24 cellular contexts compared by ENCODE assay signal in genomic region chr7:101795461-101795860, GRCh38. TPM values are rescaled to one million over a fixed set of nuclear protein-coding genes. Genes with fewer than 3 reads are reported as not detected.
A peak's percentile ranks its signal among the peaks of the same experiment; 100 is the strongest.
DNase-seq lines count a peak whose midpoint lies in the region; ATAC-seq, FAIRE-seq and TF ChIP-seq lines count a peak whose summit lies in the region.
"Had no signal": no experiment of that assay in that cellular context is flagged by ENCODE, and none has a peak within 500 bp of the region (broad histone marks: within the 10 kb centered on the region; RNA-seq: fewer than 3 reads in every experiment).

No MANE protein-coding gene starts in this region.

- no peak overlapping the region for H3K27ac ChIP-seq in spleen
- H3K27ac ChIP-seq: A549 had no signal

- intact Hi-C loops in spleen (cut with DNase I; ENCODE audit: low total_unique reads): no loop called here

- H3K4me3 ChIP-seq in spleen: no peak overlapping the region
- H3K4me3 ChIP-seq: A549, HAP-1 had no signal

- H3K4me1 Mint-ChIP-seq in activated naive CD4-positive, alpha-beta T cell treated with anti-CD3 and anti-CD28 coated beads, Interleukin-2, amount 50 U/mL, for 24 hours: no peaks in the 10 kb centered on the region
- H3K4me1 Mint-ChIP-seq: CD4-positive, alpha-beta memory T cell had no signal

- 81 to 96% (median 93%) methylated on average over 5 of the region's 5 CpGs for WGBS in spleen, 5 donors

- no peak overlapping the region for H3K4me3 Mint-ChIP-seq in activated naive CD4-positive, alpha-beta T cell treated with anti-CD3 and anti-CD28 coated beads, Interleukin-2, amount 50 U/mL, for 24 hours
- H3K4me3 Mint-ChIP-seq: CD4-positive, alpha-beta memory T cell; HFFc6 had no signal

- no peak for DNase-seq in activated naive CD4-positive, alpha-beta T cell (lab: John Stamatoyannopoulos, UW)
- DNase-seq in islet precursor cell: peak; percentile 23
- DNase-seq in omental fat pad (ENCODE audit: low spot score): no peak
- DNase-seq in spleen: peak; percentile 35
- no peak for DNase-seq in HTR-8/SVneo (ENCODE audit: insufficient read length, low spot score)
- DNase-seq in AG08395 (ENCODE audit: low spot score): no peak
- DNase-seq in kidney glomerular epithelial cell (lab: John Stamatoyannopoulos, UW): no peak
- DNase-seq: 8988T; ACHN; C1 segment of cervical spinal cord; Calu3; CD4-positive, alpha-beta memory T cell; COR-L47; DMS53; DMS79 treated with DMSO at 0.1 percent for 48 hours; GF-D8; GOT3; HFFc6 had no signal

- H3K9me3 Mint-ChIP-seq in activated naive CD4-positive, alpha-beta T cell treated with anti-CD3 and anti-CD28 coated beads, Interleukin-2, amount 50 U/mL, for 24 hours: no peaks in the 10 kb centered on the region
- H3K9me3 Mint-ChIP-seq: HFFc6 had no signal

- H3K27ac Mint-ChIP-seq in activated naive CD4-positive, alpha-beta T cell treated with anti-CD3 and anti-CD28 coated beads, Interleukin-2, amount 50 U/mL, for 24 hours: peak overlapping the region; percentile 72
- H3K27ac Mint-ChIP-seq: CD4-positive, alpha-beta memory T cell; HFFc6 had no signal

- ATAC-seq in omental fat pad (ENCODE audit: low FRiP score): peak; percentile 18
- ATAC-seq: A549 had no signal

- peaks cover 0 to 10% (median 0%) of the 10 kb centered on the region in 6 donors for H3K4me1 ChIP-seq in spleen
- H3K4me1 ChIP-seq: A549, HAP-1 had no signal

- H3K27me3 ChIP-seq in spleen (replicated peaks in 1 of 7): no peaks in the 10 kb centered on the region

- H3K9me3 ChIP-seq in spleen: no peaks in the 10 kb centered on the region
- H3K9me3 ChIP-seq: A549, HAP-1 had no signal

- no peak for TF ChIP-seq CTCF in omental fat pad (IDR thresholded peaks at IDR 0.05)
- TF ChIP-seq CTCF in spleen (IDR thresholded peaks at IDR 0.05 in 8 of 11, conservative IDR thresholded peaks at IDR 0.05 in 3 of 11): no peak

- H3K27me3 Mint-ChIP-seq in activated naive CD4-positive, alpha-beta T cell treated with anti-CD3 and anti-CD28 coated beads, Interleukin-2, amount 50 U/mL, for 24 hours: no peaks in the 10 kb centered on the region

- no peaks in the 10 kb centered on the region for H3K36me3 Mint-ChIP-seq in activated naive CD4-positive, alpha-beta T cell treated with anti-CD3 and anti-CD28 coated beads, Interleukin-2, amount 50 U/mL, for 24 hours
- H3K36me3 Mint-ChIP-seq: CD4-positive, alpha-beta memory T cell had no signal

- H3K36me3 ChIP-seq in spleen: no peaks in the 10 kb centered on the region
- H3K36me3 ChIP-seq: HAP-1 had no signal

- no peak for FAIRE-seq in HTR-8/SVneo (lab: Jason Lieb, UNC)
- FAIRE-seq: A549, GM12891, GM18507, H54 had no signal

- TF ChIP-seq POLR2A in spleen (IDR thresholded peaks at IDR 0.05): no peak

RNA-seq across cellular contexts. Expression of gene CUX1, which starts 22.0 kb away (rescaled TPM):
- total RNA-seq in omental fat pad: 100 to 1,000 TPM in 1 of 4 donors, 10 to 100 TPM in 3; 67.6 to 141 (median 75.7) TPM
- total RNA-seq in spleen: 10 to 100 TPM; 57.0 to 95.8 (median 66.6) TPM
- 10 to 100 TPM in 2 of 3 donors, 1 to 10 TPM in 1; 9.1 to 15.2 (median 12.8) TPM for polyA plus RNA-seq in spleen

Comparison
In these comparisons a context has a peak if more than half of its experiments do, and no peak if none do; other contexts are left out.
1. DNase-seq: peak in islet precursor cell (single experiment) and spleen (single experiment); none in activated naive CD4-positive, alpha-beta T cell (0 of 4), omental fat pad (single experiment), HTR-8/SVneo (single experiment), AG08395 (single experiment) and kidney glomerular epithelial cell (single experiment).